In genomic region chr7:80623465-80624252, GRCh38 we compare ENCODE assay signal across 18 cellular contexts. TPM values are rescaled to one million over a fixed set of nuclear protein-coding genes. Genes with fewer than 3 reads are reported as not detected.
DNase-seq lines count a peak whose midpoint lies in the region; ATAC-seq and TF ChIP-seq lines count a peak whose summit lies in the region.
"Had no signal": no experiment of that assay in that cellular context is flagged by ENCODE, and none has a peak within 500 bp of the region (broad histone marks: within the 10 kb centered on the region; RNA-seq: fewer than 3 reads in every experiment).

No MANE protein-coding gene starts in this region.

- peak overlapping the region; percentile 2; the same call in 1 of the 2 replicates for H3K4me3 ChIP-seq in HAP-1
- no peak overlapping the region for H3K4me3 ChIP-seq in right atrium auricular region
- no peak overlapping the region for H3K4me3 ChIP-seq in trophoblast cell (ENCODE audit: low read depth, low read length)
- H3K4me3 ChIP-seq: BLaER1, uterus had no signal

- H3K4ac ChIP-seq in trophoblast cell (ENCODE audit: low read depth, low read length), result no peak overlapping the region

- no peak overlapping the region for H3K14ac ChIP-seq in trophoblast cell (ENCODE audit: low read length)

- no peak overlapping the region for H4K12ac ChIP-seq in trophoblast cell (ENCODE audit: low read depth, low read length)

- ATAC-seq in HG02884 (IDR thresholded peaks at IDR 0.05; ENCODE audit: unreplicated experiment) (no peak), GM18502 (IDR thresholded peaks at IDR 0.05; ENCODE audit: poor library complexity, unreplicated experiment) (no peak)

- H2AFZ ChIP-seq in trophoblast cell (ENCODE audit: insufficient read depth, low read length, poor library complexity), result no peak overlapping the region

- WGBS in trophoblast cell (ENCODE audit: extremely low coverage, insufficient coverage, insufficient read length), result no CpG with 5 or more reads among the region's 3 CpGs

- no peak overlapping the region for H3K18ac ChIP-seq in trophoblast cell (ENCODE audit: low read length)

- H3K27me3 ChIP-seq in HAP-1 (ENCODE audit: low read depth), result no peaks in the 10 kb centered on the region
- no peaks in the 10 kb centered on the region for H3K27me3 ChIP-seq in right atrium auricular region
- no peaks in the 10 kb centered on the region for H3K27me3 ChIP-seq in trophoblast cell (ENCODE audit: insufficient read depth, low read length)
- H3K27me3 ChIP-seq: BLaER1, uterus had no signal

- TF ChIP-seq CTCF in right atrium auricular region (IDR thresholded peaks at IDR 0.05), result no peak

- in situ Hi-C loops in HAP-1 (cut with MboI; ENCODE audit: low sequenced_read_pairs), result no loop called here

- no peak overlapping the region for H4K91ac ChIP-seq in trophoblast cell (ENCODE audit: low read depth, low read length)

- no peak overlapping the region for H2BK5ac ChIP-seq in trophoblast cell (ENCODE audit: low read depth, low read length, poor library complexity)

- no peak overlapping the region for H3K9ac ChIP-seq in trophoblast cell (ENCODE audit: low read length)
- H3K9ac ChIP-seq: BLaER1 had no signal

- no peaks in the 10 kb centered on the region for H3K36me3 ChIP-seq in HAP-1 (replicated peaks)
- H3K36me3 ChIP-seq in right atrium auricular region, result no peaks in the 10 kb centered on the region
- no peaks in the 10 kb centered on the region for H3K36me3 ChIP-seq in trophoblast cell (ENCODE audit: control insufficient read depth in 1 of 2, insufficient read depth in 2 of 2, low read length in 2 of 2)
- H3K36me3 ChIP-seq: BLaER1, uterus, WERI-Rb-1 had no signal

- no peak overlapping the region for H2AK5ac ChIP-seq in trophoblast cell (ENCODE audit: low read length)

- DNase-seq in HAP-1 (ENCODE audit: low spot score in 2 of 2) (peak; percentile 77 to 82), astrocyte of the hippocampus (ENCODE audit: low read depth, low spot score) (peak; percentile 29), right atrium auricular region (ENCODE audit: low spot score) (no peak), trophoblast cell (no peak), anterior cingulate cortex (lab: John Stamatoyannopoulos, UW) (no peak)
- no peak for DNase-seq in stimulated activated naive CD4-positive, alpha-beta T cell treated with Interleukin-2 at 50 U/mL for 16 hours (lab: John Stamatoyannopoulos, UW)
- DNase-seq: activated gamma-delta T cell treated with Interleukin-2 at 50 U/mL for 16 hours; KBM-7; NCI-H1105 treated with DMSO at 0.1 percent for 48 hours; NCI-H345; stimulated activated naive CD4-positive, alpha-beta T cell; SW 1271; uterus; WERI-Rb-1 had no signal

- H3K27ac ChIP-seq in right atrium auricular region, result peak overlapping the region; percentile 29 to 80
- H3K27ac ChIP-seq in trophoblast cell (ENCODE audit: low read depth, low read length), result no peak overlapping the region
- H3K27ac ChIP-seq: BLaER1, uterus, WERI-Rb-1 had no signal

- H3K4me1 ChIP-seq in HAP-1, result peaks cover 38% of the 10 kb centered on the region
- peaks cover 0 to 45% of the 10 kb centered on the region in 2 donors for H3K4me1 ChIP-seq in right atrium auricular region
- peaks cover 0 to 2% of the 10 kb centered on the region in 2 experiments for H3K4me1 ChIP-seq in trophoblast cell (ENCODE audit: control insufficient read depth in 1 of 2, insufficient read depth in 2 of 2, low read length in 2 of 2)
- H3K4me1 ChIP-seq: BLaER1, uterus had no signal

- peak overlapping the region; percentile 62 for H4K8ac ChIP-seq in trophoblast cell (ENCODE audit: low read depth, low read length)

- no peak overlapping the region for H2BK12ac ChIP-seq in trophoblast cell (ENCODE audit: low read length)

- H3K4me2 ChIP-seq in trophoblast cell (ENCODE audit: low read length), result no peak overlapping the region
- H3K4me2 ChIP-seq: BLaER1 had no signal

- no peaks in the 10 kb centered on the region for H3K9me3 ChIP-seq in HAP-1
- H3K9me3 ChIP-seq in right atrium auricular region, result peaks cover 0 to 2% of the 10 kb centered on the region in 2 donors
- H3K9me3 ChIP-seq in trophoblast cell (ENCODE audit: insufficient read depth, low read depth, low read length), result no peaks in the 10 kb centered on the region
- H3K9me3 ChIP-seq: BLaER1, uterus had no signal

- H2BK120ac ChIP-seq in trophoblast cell (ENCODE audit: insufficient read depth, low read length, poor library complexity), result no peak overlapping the region

- no peaks in the 10 kb centered on the region for H3K79me1 ChIP-seq in trophoblast cell (ENCODE audit: low read length)

- H3K79me2 ChIP-seq in trophoblast cell (ENCODE audit: control insufficient read depth, insufficient read depth, low read length, poor library complexity), result no peaks in the 10 kb centered on the region

- H3K23ac ChIP-seq in trophoblast cell (ENCODE audit: low read length), result no peak overlapping the region

RNA-seq across cellular contexts. Expression of gene CD36, which starts 14.8 kb away (rescaled TPM):
- 1,000 to 10,000 TPM in 1 of 2 donors, 100 to 1,000 TPM in 1; 421 to 1,029 TPM for total RNA-seq in right atrium auricular region
- polyA plus RNA-seq in trophoblast cell (2013), result 0.65 and 0.70 TPM in 2 replicates
- total RNA-seq: OCI-LY7 had no signal

Comparison
In these comparisons a context has a peak if more than half of its experiments do, and no peak if none do; other contexts are left out.
1. DNase-seq: peak in HAP-1 (2 of 2) and astrocyte of the hippocampus (single experiment); none in right atrium auricular region (single experiment), trophoblast cell (0 of 2), anterior cingulate cortex (0 of 58) and stimulated activated naive CD4-positive, alpha-beta T cell treated with Interleukin-2 at 50 U/mL for 16 hours (single experiment).